8 cellular contexts compared by ENCODE assay signal in genomic region chr5:64165500-64166200, GRCh38. TPM values are rescaled to one million over a fixed set of nuclear protein-coding genes. Genes with fewer than 3 reads are reported as not detected.
A peak's percentile ranks its signal among the peaks of the same experiment; 100 is the strongest.
DNase-seq lines count a peak whose midpoint lies in the region; ATAC-seq and TF ChIP-seq lines count a peak whose summit lies in the region.

RNF180 (plus strand) TSS chr5:64165843; CDS start chr5:64200808, 34,965 bp downstream.

- no peaks in the 10 kb centered on the region for H3K9me3 Mint-ChIP-seq in endodermal cell

- peak within 1 kb of the TSS; percentile 18 to 43 for H3K18ac ChIP-seq in mesenchymal stem cell (ENCODE audit: low read depth in 1 of 2, low read length in 2 of 2)

- H3K4me3 ChIP-seq in PC-9 (peak within 1 kb of the TSS; percentile 32; the same call in 1 of the 2 replicates), endodermal cell (ENCODE audit: low read length) (peak within 1 kb of the TSS; percentile 82), mesenchymal stem cell (ENCODE audit: insufficient read depth in 1 of 2, low read depth in 1 of 2, low read length in 2 of 2) (peak within 1 kb of the TSS; percentile 77 to 87), thoracic aorta (peak within 1 kb of the TSS; percentile 81)

- H3K4me2 ChIP-seq in PC-9 (peak within 1 kb of the TSS; percentile 53), mesenchymal stem cell (ENCODE audit: low read length, poor library complexity, severe bottlenecking) (peak within 1 kb of the TSS; percentile 99)

- no peaks in the 10 kb centered on the region for H4K20me1 ChIP-seq in PC-9 (ENCODE audit: insufficient read depth)

- H2AFZ ChIP-seq in PC-9, result peak within 1 kb of the TSS; percentile 50; the same call in 1 of the 2 replicates
- H2AFZ ChIP-seq in mesenchymal stem cell (ENCODE audit: low read depth, low read length), result peak within 1 kb of the TSS; percentile 83

- H3K4me1 Mint-ChIP-seq in endodermal cell, result peaks cover 6% of the 10 kb centered on the region

- H4K91ac ChIP-seq in mesenchymal stem cell (ENCODE audit: low read length), result peak within 1 kb of the TSS; percentile 15

- H3K14ac ChIP-seq in mesenchymal stem cell (ENCODE audit: low read length in 2 of 2), result peak within 1 kb of the TSS in 1 of 2 experiments; percentile 36

- H3K27ac ChIP-seq in PC-9 (no peak within 1 kb of the TSS), endodermal cell (ENCODE audit: low read depth, low read length) (no peak within 1 kb of the TSS), mesenchymal stem cell (ENCODE audit: low read length, poor library complexity, severe bottlenecking) (no peak within 1 kb of the TSS), thoracic aorta (peak within 1 kb of the TSS; percentile 95)

- CTCF ChIA-PET in PC-9 (lab: Charles Lee), result no interaction called here

- no peak within 1 kb of the TSS for H2BK12ac ChIP-seq in mesenchymal stem cell (ENCODE audit: low read length in 2 of 2)

- H3K4me1 ChIP-seq in PC-9 (replicated peaks; ENCODE audit: insufficient read depth) (no peaks in the 10 kb centered on the region), endodermal cell (ENCODE audit: control insufficient read depth, insufficient read depth, low read length) (peaks cover 4% of the 10 kb centered on the region), mesenchymal stem cell (ENCODE audit: control insufficient read depth, insufficient read depth, low read depth, low read length) (peaks cover 7% of the 10 kb centered on the region), thoracic aorta (ENCODE audit: control insufficient read depth in 1 of 2, low read depth in 2 of 2) (peaks cover 11 to 65% of the 10 kb centered on the region in 2 donors)

- peak; percentile 14 for DNase-seq in stimulated activated CD4-positive, alpha-beta T cell treated with anti-CD3 and anti-CD28 coated beads, Interleukin-15, amount 100 ng/mL, for 24 hours
- no peak for DNase-seq in stimulated activated CD4-positive, alpha-beta T cell treated with anti-CD3 and anti-CD28 coated beads, Interleukin-2, amount 100 ng/mL, for 48 hours
- no peak for DNase-seq in PC-9
- DNase-seq in endodermal cell, result peak; percentile 91
- DNase-seq in mesenchymal stem cell, result peak; percentile 44
- DNase-seq in thoracic aorta (ENCODE audit: low spot score), result no peak
- no peak for DNase-seq in NCI-H1092 (lab: John Stamatoyannopoulos, UW)
- no peak for DNase-seq in DMS79 (lab: John Stamatoyannopoulos, UW)

- peak; percentile 30 for ATAC-seq in thoracic aorta (ENCODE audit: insufficient number of reproducible peaks, low FRiP score, low read depth)

- WGBS in endodermal cell (ENCODE audit: insufficient coverage in 1 of 2, insufficient read length in 1 of 2), 2 experiments, result 1 to 2% methylated on average over 20 to 88 of the region's 88 CpGs
- under 1% methylated on average over 69 of the region's 88 CpGs for WGBS in mesenchymal stem cell

- H4K8ac ChIP-seq in mesenchymal stem cell (ENCODE audit: low read length), result peak within 1 kb of the TSS; percentile 82

- no peaks in the 10 kb centered on the region for H3K36me3 Mint-ChIP-seq in endodermal cell (ENCODE audit: low read depth)

- no peaks in the 10 kb centered on the region for H3K9me3 ChIP-seq in PC-9 (ENCODE audit: insufficient read depth, low read depth)
- H3K9me3 ChIP-seq in endodermal cell (ENCODE audit: control insufficient read depth, low read length), result no peaks in the 10 kb centered on the region
- no peaks in the 10 kb centered on the region for H3K9me3 ChIP-seq in mesenchymal stem cell (ENCODE audit: control insufficient read depth, low read length)
- no peaks in the 10 kb centered on the region for H3K9me3 ChIP-seq in thoracic aorta

- no peak within 1 kb of the TSS for H2AK5ac ChIP-seq in mesenchymal stem cell (ENCODE audit: low read length, severe bottlenecking)

- no peaks in the 10 kb centered on the region for H3K27me3 ChIP-seq in PC-9 (ENCODE audit: insufficient read depth, low read depth)
- H3K27me3 ChIP-seq in endodermal cell (ENCODE audit: control insufficient read depth, insufficient read depth, low read length, poor library complexity, severe bottlenecking), result peaks cover 31% of the 10 kb centered on the region
- H3K27me3 ChIP-seq in mesenchymal stem cell (ENCODE audit: control insufficient read depth in 1 of 2, insufficient read depth in 1 of 2, low read length in 2 of 2), result peaks cover 0 to 7% of the 10 kb centered on the region in 2 experiments
- H3K27me3 ChIP-seq in thoracic aorta (replicated peaks; ENCODE audit: insufficient read depth), result no peaks in the 10 kb centered on the region

- intact Hi-C loops in PC-9 (cut with micrococcal nuclease; ENCODE audit: unreplicated experiment), result no loop called here

- no peaks in the 10 kb centered on the region for H3K79me2 ChIP-seq in PC-9 (ENCODE audit: low read depth)

- peak within 1 kb of the TSS; percentile 5 for H2BK120ac ChIP-seq in mesenchymal stem cell (ENCODE audit: low read depth, low read length)

- peak within 1 kb of the TSS; percentile 80 for H3K4me3 Mint-ChIP-seq in endodermal cell

- no peaks in the 10 kb centered on the region for H3K9me2 ChIP-seq in PC-9 (ENCODE audit: insufficient read depth)

- POLR2A ChIA-PET in PC-9 (lab: Charles Lee; ENCODE audit: unreplicated experiment), result no interaction called here

- H3F3A ChIP-seq in PC-9 (ENCODE audit: insufficient read depth, low read depth), result no peaks in the 10 kb centered on the region

- no TSS peak for BruUV-seq in PC-9 (replicated peaks; lab: Mats Ljungman, UMichigan)

- no peak within 1 kb of the TSS for H2BK5ac ChIP-seq in mesenchymal stem cell (ENCODE audit: low read depth, low read length, poor library complexity, severe bottlenecking)

- H3K27me3 Mint-ChIP-seq in endodermal cell (ENCODE audit: insufficient read depth), result peaks cover 31% of the 10 kb centered on the region

- H3K36me3 ChIP-seq in PC-9 (ENCODE audit: low read depth), result no peaks in the 10 kb centered on the region
- H3K36me3 ChIP-seq in endodermal cell (ENCODE audit: control insufficient read depth, insufficient read depth, low read length), result no peaks in the 10 kb centered on the region
- H3K36me3 ChIP-seq in mesenchymal stem cell (ENCODE audit: control insufficient read depth in 1 of 2, insufficient read depth in 2 of 2, low read depth in 1 of 2, low read length in 2 of 2), result no peaks in the 10 kb centered on the region
- H3K36me3 ChIP-seq in thoracic aorta, result no peaks in the 10 kb centered on the region

- H3K23ac ChIP-seq in mesenchymal stem cell (ENCODE audit: low read length in 2 of 2), result peak within 1 kb of the TSS in 1 of 2 experiments; percentile 79

- H2BK15ac ChIP-seq in mesenchymal stem cell (ENCODE audit: low read depth, poor library complexity, severe bottlenecking), result peak within 1 kb of the TSS; percentile 67

- H3K9ac ChIP-seq in endodermal cell (ENCODE audit: extremely low read depth, low read length, poor library complexity, severe bottlenecking) (peak within 1 kb of the TSS; percentile 66), mesenchymal stem cell (ENCODE audit: low read length) (peak within 1 kb of the TSS; percentile 44)

- H3K79me1 ChIP-seq in mesenchymal stem cell (replicated peaks; ENCODE audit: low read length, poor library complexity, severe bottlenecking), result no peaks in the 10 kb centered on the region

- no peak for TF ChIP-seq CTCF in PC-9 (conservative IDR thresholded peaks at IDR 0.05)
- TF ChIP-seq CTCF in endodermal cell (conservative IDR thresholded peaks at IDR 0.05), result peak; percentile 37
- no peak for TF ChIP-seq CTCF in thoracic aorta (IDR thresholded peaks at IDR 0.05)

- peak within 1 kb of the TSS; percentile 90 for H3K27ac Mint-ChIP-seq in endodermal cell

- peak within 1 kb of the TSS in 1 of 2 experiments; percentile 35 for H3K4ac ChIP-seq in mesenchymal stem cell (ENCODE audit: low read depth in 1 of 2, low read length in 2 of 2)

RNA-seq across cellular contexts. Expression of gene RNF180, which starts in this region (rescaled TPM):
- total RNA-seq in PC-9 (2021) (not detected in 2 replicates), endodermal cell (1 to 10 TPM; 5.3 to 8.0 TPM), thoracic aorta (10 to 100 TPM; 46.6 to 51.1 TPM)
- 3.3 TPM for polyA plus RNA-seq in endodermal cell (2013, experiment 1 of 2)
- 3.8 TPM for polyA plus RNA-seq in endodermal cell (2013, experiment 2 of 2)
- 0.84 TPM for polyA plus RNA-seq in mesenchymal stem cell (2013, experiment 1 of 2)
- polyA plus RNA-seq in mesenchymal stem cell (2013, experiment 2 of 2), result 0.96 TPM

Comparison
In these comparisons a context has a peak if more than half of its experiments do, and no peak if none do; other contexts are left out.
1. RNA of gene RNF180 (total RNA-seq): 46.6 to 51.1 TPM in thoracic aorta; 5.3 to 8.0 TPM in endodermal cell and not detected in PC-9; every median in the first group is over 4 times any median in the second.
2. DNase-seq: peak in stimulated activated CD4-positive, alpha-beta T cell treated with anti-CD3 and anti-CD28 coated beads, Interleukin-15, amount 100 ng/mL, for 24 hours (single experiment), endodermal cell (single experiment) and mesenchymal stem cell (single experiment); none in stimulated activated CD4-positive, alpha-beta T cell treated with anti-CD3 and anti-CD28 coated beads, Interleukin-2, amount 100 ng/mL, for 48 hours (0 of 2), PC-9 (0 of 2), thoracic aorta (single experiment), NCI-H1092 (single experiment) and DMS79 (single experiment).
3. H3K27ac ChIP-seq: peak in thoracic aorta (2 of 2); none in PC-9 (single experiment), endodermal cell (single experiment) and mesenchymal stem cell (single experiment).
4. H3K4me3 ChIP-seq: peak in every context shown above with its lines; median percentile 82 in endodermal cell; 82 in mesenchymal stem cell; 81 in thoracic aorta; 32 in PC-9.